Comparison of ENCODE assay signal across 9 cellular contexts in the genomic region with DNA sequence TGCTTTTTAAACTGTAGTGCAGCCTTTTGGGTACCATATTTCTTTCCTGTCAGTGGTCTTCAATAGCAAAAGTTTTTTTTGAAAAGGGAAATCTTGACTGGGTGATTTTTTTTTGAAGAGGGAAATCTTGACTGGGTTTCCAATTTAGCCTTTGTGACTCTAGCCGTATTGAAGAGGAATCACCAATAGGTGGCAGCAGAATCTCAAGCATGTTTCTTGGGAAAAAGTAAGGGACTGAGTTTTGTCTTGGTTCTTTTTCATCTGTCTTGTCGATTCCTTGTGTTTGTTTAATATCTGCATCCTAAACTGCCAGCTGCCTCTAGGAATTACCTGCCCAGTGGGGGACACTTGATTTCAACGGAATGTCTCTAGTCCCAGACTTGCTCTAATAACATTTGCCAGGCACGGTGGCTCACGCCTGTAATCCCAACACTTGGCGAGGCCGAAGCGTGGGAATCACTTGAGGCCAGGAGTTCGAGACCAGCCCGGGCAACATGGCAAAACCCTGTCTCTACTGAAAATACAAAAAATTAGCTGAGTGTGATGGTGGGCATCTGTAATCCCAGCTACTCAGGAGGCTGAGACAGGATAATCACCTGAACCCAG.
DNase-seq lines count a peak whose midpoint lies in the region; ATAC-seq, FAIRE-seq and TF ChIP-seq lines count a peak whose summit lies in the region.
"Had no signal": no experiment of that assay in that cellular context is flagged by ENCODE, and none has a peak within 500 bp of the region (broad histone marks: within the 10 kb centered on the region; RNA-seq: fewer than 3 reads in every experiment).

No MANE protein-coding gene starts in this region.

- intact Hi-C loops in sigmoid colon (cut with DNase I) = loop anchor here (1.0 kb wide), 1 partner anchor 42 kb away; no protein-coding TSS in a partner anchor

- H3K27ac ChIP-seq in sigmoid colon = peak overlapping the region; percentile 17 to 95 (median 56)

- peak; percentile 72 for TF ChIP-seq CTCF in foreskin fibroblast (IDR thresholded peaks at IDR 0.05; ENCODE audit: low read depth, low read length)
- TF ChIP-seq CTCF in sigmoid colon (IDR thresholded peaks at IDR 0.05) = peak; percentile 60 to 76 (median 74)

- DNase-seq in activated naive CD8-positive, alpha-beta T cell treated with anti-CD3 and anti-CD28 coated beads for 36 hours = no peak
- DNase-seq in LoVo (ENCODE audit: low spot score) (peak; percentile 55), foreskin fibroblast (peak; percentile 34 to 77), sigmoid colon (no peak)

- FAIRE-seq in TTC549 (lab: Jason Lieb, UNC) = peak; percentile 53

- peaks cover 4% of the 10 kb centered on the region for H3K4me1 Mint-ChIP-seq in activated naive CD8-positive, alpha-beta T cell (ENCODE audit: low read depth)
- H3K4me1 Mint-ChIP-seq in activated naive CD8-positive, alpha-beta T cell treated with anti-CD3 and anti-CD28 coated beads for 36 hours = no peaks in the 10 kb centered on the region
- H3K4me1 Mint-ChIP-seq: central memory CD8-positive, alpha-beta T cell had no signal

- H3K36me3 ChIP-seq in sigmoid colon = peaks cover 18 to 90% (median 44%) of the 10 kb centered on the region in 4 donors

- H3K27ac Mint-ChIP-seq in activated naive CD8-positive, alpha-beta T cell = peak overlapping the region; percentile 58
- no peak overlapping the region for H3K27ac Mint-ChIP-seq in activated naive CD8-positive, alpha-beta T cell treated with anti-CD3 and anti-CD28 coated beads for 36 hours

- TF ChIP-seq POLR2A in sigmoid colon (IDR thresholded peaks at IDR 0.05) = no peak

- H3K27me3 ChIP-seq in sigmoid colon = no peaks in the 10 kb centered on the region

- 69 to 72% methylated on average over 10 of the region's 10 CpGs for WGBS in sigmoid colon, 2 donors

- TF ChIP-seq EP300 in sigmoid colon (IDR thresholded peaks at IDR 0.05) = no peak

- H3K27me3 Mint-ChIP-seq in activated naive CD8-positive, alpha-beta T cell = no peaks in the 10 kb centered on the region
- H3K27me3 Mint-ChIP-seq in activated naive CD8-positive, alpha-beta T cell treated with anti-CD3 and anti-CD28 coated beads for 36 hours = no peaks in the 10 kb centered on the region
- H3K27me3 Mint-ChIP-seq: central memory CD8-positive, alpha-beta T cell had no signal

- H3K4me1 ChIP-seq in sigmoid colon = peaks cover 0 to 50% (median 33%) of the 10 kb centered on the region in 4 donors

- H3K36me3 Mint-ChIP-seq in activated naive CD8-positive, alpha-beta T cell = no peaks in the 10 kb centered on the region
- peaks cover 4% of the 10 kb centered on the region for H3K36me3 Mint-ChIP-seq in activated naive CD8-positive, alpha-beta T cell treated with anti-CD3 and anti-CD28 coated beads for 36 hours

- no peak for ATAC-seq in GM21423 (IDR thresholded peaks at IDR 0.05; ENCODE audit: unreplicated experiment)
- no peak for ATAC-seq in HG03520 (IDR thresholded peaks at IDR 0.05; ENCODE audit: unreplicated experiment)

- H3K4me3 ChIP-seq in foreskin fibroblast (ENCODE audit: low read depth in 1 of 2, low read length in 2 of 2) = no peak overlapping the region
- H3K4me3 ChIP-seq in sigmoid colon = no peak overlapping the region

- H3K4me3 Mint-ChIP-seq in activated naive CD8-positive, alpha-beta T cell = no peak overlapping the region
- no peak overlapping the region for H3K4me3 Mint-ChIP-seq in activated naive CD8-positive, alpha-beta T cell treated with anti-CD3 and anti-CD28 coated beads for 36 hours
- H3K4me3 Mint-ChIP-seq: central memory CD8-positive, alpha-beta T cell had no signal

- no peaks in the 10 kb centered on the region for H3K9me3 ChIP-seq in sigmoid colon

- H3K9me3 Mint-ChIP-seq in activated naive CD8-positive, alpha-beta T cell (ENCODE audit: low read depth) = no peaks in the 10 kb centered on the region
- H3K9me3 Mint-ChIP-seq in activated naive CD8-positive, alpha-beta T cell treated with anti-CD3 and anti-CD28 coated beads for 36 hours = no peaks in the 10 kb centered on the region
- H3K9me3 Mint-ChIP-seq: central memory CD8-positive, alpha-beta T cell had no signal

Comparison
In these comparisons a context has a peak if more than half of its experiments do, and no peak if none do; other contexts are left out.
1. DNase-seq: peak in LoVo (single experiment) and foreskin fibroblast (2 of 2); none in activated naive CD8-positive, alpha-beta T cell treated with anti-CD3 and anti-CD28 coated beads for 36 hours (single experiment) and sigmoid colon (single experiment).